30 cellular contexts compared by ENCODE assay signal in the genomic region with DNA sequence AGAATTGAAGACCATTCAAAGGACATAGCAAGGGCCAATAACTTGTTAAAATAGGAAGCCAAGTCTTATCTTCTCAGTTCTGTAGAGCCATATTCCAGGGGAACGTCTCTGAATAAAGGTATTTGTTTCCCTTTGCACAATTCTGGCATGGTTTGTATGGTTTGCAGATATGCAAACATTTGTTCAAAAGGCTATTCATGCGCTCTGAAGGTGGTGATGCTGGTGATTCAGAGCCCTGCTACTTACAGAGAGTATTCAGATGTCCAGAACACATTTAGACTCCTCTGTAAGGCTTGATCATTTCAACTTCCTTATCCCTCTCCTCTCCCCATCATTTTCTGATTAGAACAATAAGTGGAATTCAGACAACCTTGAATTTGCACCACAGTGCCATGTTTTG. TPM values are rescaled to one million over a fixed set of nuclear protein-coding genes. Genes with fewer than 3 reads are reported as not detected.
DNase-seq lines count a peak whose midpoint lies in the region; ATAC-seq, FAIRE-seq and TF ChIP-seq lines count a peak whose summit lies in the region.
"Had no signal": no experiment of that assay in that cellular context is flagged by ENCODE, and none has a peak within 500 bp of the region (broad histone marks: within the 10 kb centered on the region; RNA-seq: fewer than 3 reads in every experiment).

No MANE protein-coding gene starts in this region.

- H3K4ac ChIP-seq in trophoblast cell (ENCODE audit: low read depth, low read length), result no peak overlapping the region

- H3K9ac ChIP-seq in astrocyte (ENCODE audit: low read length), result no peak overlapping the region
- no peak overlapping the region for H3K9ac ChIP-seq in HepG2 (ENCODE audit: insufficient read depth, low read depth, low read length)
- no peak overlapping the region for H3K9ac ChIP-seq in trophoblast cell (ENCODE audit: low read length)

- H3K79me2 ChIP-seq in astrocyte (ENCODE audit: insufficient read depth, low read length) (no peaks in the 10 kb centered on the region), HepG2 (ENCODE audit: insufficient read depth, low read length) (no peaks in the 10 kb centered on the region), trophoblast cell (ENCODE audit: control insufficient read depth, insufficient read depth, low read length, poor library complexity) (no peaks in the 10 kb centered on the region)

- H2AFZ ChIP-seq in astrocyte (ENCODE audit: low read depth, low read length) (no peak overlapping the region), HepG2 (ENCODE audit: low read length) (no peak overlapping the region), trophoblast cell (ENCODE audit: insufficient read depth, low read length, poor library complexity) (no peak overlapping the region)

- H3K36me3 Mint-ChIP-seq in Calu3 (ENCODE audit: insufficient read depth, unreplicated experiment) (no peaks in the 10 kb centered on the region), astrocyte (ENCODE audit: low read depth, unreplicated experiment) (peaks cover 4% of the 10 kb centered on the region), glutamatergic neuron (ENCODE audit: unreplicated experiment) (peaks cover 5% of the 10 kb centered on the region)

- no peak overlapping the region for H3K14ac ChIP-seq in trophoblast cell (ENCODE audit: low read length)

- H3K27me3 ChIP-seq in astrocyte (ENCODE audit: insufficient read depth, low read length), result no peaks in the 10 kb centered on the region
- H3K27me3 ChIP-seq in HepG2 (ENCODE audit: control insufficient read depth in 1 of 2, insufficient read depth in 2 of 2, low read length in 2 of 2), result 0 out of 5 replicates have a peak, but pooled peaks cover 2 to 6% of the 10 kb centered on the region in 2 experiments
- H3K27me3 ChIP-seq in trophoblast cell (ENCODE audit: insufficient read depth, low read length), result no peaks in the 10 kb centered on the region
- no peaks in the 10 kb centered on the region for H3K27me3 ChIP-seq in upper lobe of right lung
- H3K27me3 ChIP-seq: adrenal gland, SJSA1, testis, uterus had no signal

- no peak overlapping the region for H3K18ac ChIP-seq in trophoblast cell (ENCODE audit: low read length)

- no peak overlapping the region for H3K27ac Mint-ChIP-seq in Calu3 (ENCODE audit: unreplicated experiment)
- H3K27ac Mint-ChIP-seq in astrocyte (ENCODE audit: unreplicated experiment), result no peak overlapping the region
- no peak overlapping the region for H3K27ac Mint-ChIP-seq in glutamatergic neuron (ENCODE audit: unreplicated experiment)
- H3K27ac Mint-ChIP-seq: activated naive CD4-positive, alpha-beta T cell treated with anti-CD3 and anti-CD28 coated beads, Interleukin-2, amount 10 ng/mL, durations not matched to agents 7 days and 5 days; activated T-helper 17 cell treated with anti-CD3 and anti-CD28 coated beads, Interleukin-2, amount 50 U/mL, for 72 hours; IgD-negative memory B cell had no signal

- H3K4me2 ChIP-seq in astrocyte (ENCODE audit: low read length) (no peak overlapping the region), HepG2 (ENCODE audit: low read depth, low read length) (no peak overlapping the region), trophoblast cell (ENCODE audit: low read length) (no peak overlapping the region)

- H2AK5ac ChIP-seq in trophoblast cell (ENCODE audit: low read length), result no peak overlapping the region

- H3K79me1 ChIP-seq in trophoblast cell (ENCODE audit: low read length), result no peaks in the 10 kb centered on the region

- DNase-seq in Calu3 (peak; percentile 1), NCI-H146 treated with DMSO at 0.1 percent for 48 hours (lab: John Stamatoyannopoulos, UW; ENCODE audit: unreplicated experiment) (peak; percentile 60), astrocyte (ENCODE audit: low read depth) (peak; percentile 30), HepG2 (ENCODE audit: low spot score) (peak; percentile 46), trophoblast cell (no peak), upper lobe of right lung (no peak), glutamatergic neuron (no peak)
- DNase-seq: activated CD4-positive, alpha-beta T cell treated with anti-CD3 and anti-CD28 coated beads for 48 hours; activated naive CD4-positive, alpha-beta T cell treated with anti-CD3 and anti-CD28 coated beads, Interleukin-2, amount 10 ng/mL, durations not matched to agents 7 days and 5 days; adrenal gland; effector CD8-positive, alpha-beta T cell; mesendoderm; NCI-H1930; NCI-H345; NCI-H82; right cardiac atrium; RPMI8226; stimulated activated CD4-positive, alpha-beta T cell treated with anti-CD3 and anti-CD28 coated beads, Interleukin-1b, Interleukin-23, amount 100 ng/mL, for 48 hours; stimulated activated naive CD8-positive, alpha-beta T cell treated with anti-CD3 and anti-CD28 coated beads, Interleukin-15, Interleukin-2, amounts not matched to agents 100 U/mL and 50 U/mL, for 24 hours; T1000; testis; uterus had no signal

- TF ChIP-seq EP300 in HepG2 (IDR thresholded peaks at IDR 0.05; ENCODE audit: low read depth in 2 of 2, low read length in 2 of 2) (no peak), HepG2 (CRISPR knock-in tag; IDR thresholded peaks at IDR 0.05; ENCODE audit: borderline replicate concordance) (no peak)

- no peaks in the 10 kb centered on the region for H3K4me1 ChIP-seq in astrocyte (ENCODE audit: insufficient read depth, low read length)
- H3K4me1 ChIP-seq in HepG2 (ENCODE audit: insufficient read depth, low read length), result peaks cover 14% of the 10 kb centered on the region
- no peaks in the 10 kb centered on the region for H3K4me1 ChIP-seq in trophoblast cell (ENCODE audit: control insufficient read depth in 1 of 2, insufficient read depth in 2 of 2, low read length in 2 of 2)
- H3K4me1 ChIP-seq in upper lobe of right lung, result no peaks in the 10 kb centered on the region
- H3K4me1 ChIP-seq: adrenal gland, SJSA1, testis, uterus had no signal

- H3K36me3 ChIP-seq in astrocyte (ENCODE audit: insufficient read depth, low read length) (no peaks in the 10 kb centered on the region), HepG2 (replicated peaks in 1 of 2; ENCODE audit: control insufficient read depth in 1 of 2, insufficient read depth in 2 of 2, low read length in 2 of 2) (no peaks in the 10 kb centered on the region), trophoblast cell (ENCODE audit: control insufficient read depth in 1 of 2, insufficient read depth in 2 of 2, low read length in 2 of 2) (peaks cover 25 to 65% of the 10 kb centered on the region in 2 experiments), upper lobe of right lung (no peaks in the 10 kb centered on the region)
- H3K36me3 ChIP-seq: uterus had no signal

- H3K23ac ChIP-seq in trophoblast cell (ENCODE audit: low read length), result no peak overlapping the region

- no peaks in the 10 kb centered on the region for H3K9me3 Mint-ChIP-seq in Calu3 (ENCODE audit: low read depth, unreplicated experiment)
- no peaks in the 10 kb centered on the region for H3K9me3 Mint-ChIP-seq in astrocyte (ENCODE audit: unreplicated experiment)
- H3K9me3 Mint-ChIP-seq in glutamatergic neuron (ENCODE audit: unreplicated experiment), result no peaks in the 10 kb centered on the region
- H3K9me3 Mint-ChIP-seq: activated naive CD4-positive, alpha-beta T cell treated with anti-CD3 and anti-CD28 coated beads, Interleukin-2, amount 10 ng/mL, durations not matched to agents 7 days and 5 days; activated T-helper 17 cell treated with anti-CD3 and anti-CD28 coated beads, Interleukin-2, amount 50 U/mL, for 72 hours; IgD-negative memory B cell had no signal

- no peak overlapping the region for H2BK120ac ChIP-seq in trophoblast cell (ENCODE audit: insufficient read depth, low read length, poor library complexity)

- no peak overlapping the region for H3K4me3 ChIP-seq in astrocyte (ENCODE audit: insufficient read depth, low read depth, low read length)
- H3K4me3 ChIP-seq in HepG2 (replicated peaks in 1 of 3; ENCODE audit: insufficient read depth in 1 of 3, low read depth in 2 of 3, low read length in 3 of 3), result no peak overlapping the region
- H3K4me3 ChIP-seq in trophoblast cell (ENCODE audit: low read depth, low read length), result no peak overlapping the region
- no peak overlapping the region for H3K4me3 ChIP-seq in upper lobe of right lung
- H3K4me3 ChIP-seq: adrenal gland, SJSA1, testis, uterus had no signal

- H4K12ac ChIP-seq in trophoblast cell (ENCODE audit: low read depth, low read length), result no peak overlapping the region

- TF ChIP-seq POLR2A in HepG2 (IDR thresholded peaks at IDR 0.05; ENCODE audit: insufficient read depth in 1 of 2, low read depth in 2 of 2, low read length in 2 of 2), result no peak

- CTCF ChIA-PET in Calu3 (lab: Charles Lee) (no interaction called here), HepG2 (lab: Yijun Ruan, JAX; ENCODE audit: low intra/inter-chr PET ratio, low total read pairs) (no interaction called here)

- H4K8ac ChIP-seq in trophoblast cell (ENCODE audit: low read depth, low read length), result no peak overlapping the region

- H3K27me3 Mint-ChIP-seq in Calu3 (ENCODE audit: unreplicated experiment), result peaks cover 22% of the 10 kb centered on the region
- no peaks in the 10 kb centered on the region for H3K27me3 Mint-ChIP-seq in astrocyte (ENCODE audit: low read depth, unreplicated experiment)
- H3K27me3 Mint-ChIP-seq in glutamatergic neuron (ENCODE audit: unreplicated experiment), result no peaks in the 10 kb centered on the region
- H3K27me3 Mint-ChIP-seq: activated naive CD4-positive, alpha-beta T cell treated with anti-CD3 and anti-CD28 coated beads, Interleukin-2, amount 10 ng/mL, durations not matched to agents 7 days and 5 days; activated T-helper 17 cell treated with anti-CD3 and anti-CD28 coated beads, Interleukin-2, amount 50 U/mL, for 72 hours; IgD-negative memory B cell had no signal

- TF ChIP-seq CTCF in Calu3 (IDR thresholded peaks at IDR 0.05; ENCODE audit: unreplicated experiment), result no peak
- TF ChIP-seq CTCF in astrocyte (IDR thresholded peaks at IDR 0.05; ENCODE audit: insufficient read depth, low read depth, low read length), result no peak
- TF ChIP-seq CTCF in HepG2 (CRISPR knock-in tag; IDR thresholded peaks at IDR 0.05), result no peak
- TF ChIP-seq CTCF in upper lobe of right lung (IDR thresholded peaks at IDR 0.05), result no peak
- no peak for TF ChIP-seq CTCF in glutamatergic neuron (IDR thresholded peaks at IDR 0.05; ENCODE audit: partially characterized antibody, unreplicated experiment)

- H3K27ac ChIP-seq in astrocyte (ENCODE audit: low read depth, low read length), result no peak overlapping the region
- H3K27ac ChIP-seq in HepG2 (ENCODE audit: extremely low read length, insufficient read depth, low read length), result no peak overlapping the region
- H3K27ac ChIP-seq in trophoblast cell (ENCODE audit: low read depth, low read length), result no peak overlapping the region
- H3K27ac ChIP-seq in upper lobe of right lung, result no peak overlapping the region
- H3K27ac ChIP-seq: adrenal gland, SJSA1, testis, uterus had no signal

- no peaks in the 10 kb centered on the region for H3K9me3 ChIP-seq in astrocyte (ENCODE audit: insufficient read depth, low read depth, low read length)
- no peaks in the 10 kb centered on the region for H3K9me3 ChIP-seq in HepG2 (ENCODE audit: low read length)
- no peaks in the 10 kb centered on the region for H3K9me3 ChIP-seq in trophoblast cell (ENCODE audit: insufficient read depth, low read depth, low read length)
- no peaks in the 10 kb centered on the region for H3K9me3 ChIP-seq in upper lobe of right lung
- H3K9me3 ChIP-seq: adrenal gland, SJSA1, testis, uterus had no signal

- POLR2A ChIA-PET in HepG2 (lab: Yijun Ruan, JAX), result no interaction called here

- H3K4me3 Mint-ChIP-seq in Calu3 (ENCODE audit: low read depth, unreplicated experiment) (no peak overlapping the region), astrocyte (ENCODE audit: unreplicated experiment) (no peak overlapping the region), glutamatergic neuron (ENCODE audit: unreplicated experiment) (no peak overlapping the region)
- H3K4me3 Mint-ChIP-seq: activated naive CD4-positive, alpha-beta T cell treated with anti-CD3 and anti-CD28 coated beads, Interleukin-2, amount 10 ng/mL, durations not matched to agents 7 days and 5 days; activated T-helper 17 cell treated with anti-CD3 and anti-CD28 coated beads, Interleukin-2, amount 50 U/mL, for 72 hours; IgD-negative memory B cell had no signal

- no peak for FAIRE-seq in astrocyte (lab: Jason Lieb, UNC)
- no peak for FAIRE-seq in HepG2 (lab: Jason Lieb, UNC)
- FAIRE-seq: bronchial epithelial cell, colon had no signal

- no peak overlapping the region for H4K91ac ChIP-seq in trophoblast cell (ENCODE audit: low read depth, low read length)

- H2BK5ac ChIP-seq in trophoblast cell (ENCODE audit: low read depth, low read length, poor library complexity), result no peak overlapping the region

- H4K20me1 ChIP-seq in astrocyte (ENCODE audit: insufficient read depth, low read length) (no peaks in the 10 kb centered on the region), HepG2 (ENCODE audit: insufficient read depth, low read length) (no peaks in the 10 kb centered on the region)

- intact Hi-C loops in Calu3 (cut with micrococcal nuclease; ENCODE audit: unreplicated experiment), result no loop called here
- intact Hi-C loops in HepG2 (cut with micrococcal nuclease; ENCODE audit: unreplicated experiment), result no loop called here
- intact Hi-C loops in upper lobe of right lung (cut with DNase I), result no loop called here

- BruUV-seq in Calu3 (replicated peaks; lab: Mats Ljungman, UMichigan), result no TSS peak
- BruUV-seq in HepG2 (replicated peaks; lab: Mats Ljungman, UMichigan), result no TSS peak

- WGBS in HepG2 (ENCODE audit: low lambda C conversion rate), result 4% methylated on average over 2 of the region's 2 CpGs
- WGBS in trophoblast cell (ENCODE audit: extremely low coverage, insufficient coverage, insufficient read length), result no CpG with 5 or more reads among the region's 2 CpGs

- in situ Hi-C loops in HepG2 (cut with HindIII; ENCODE audit: extremely low pct_ligation_motif_present, low pct_unique_long_range_greater_than_20kb), result no loop called here

- H2BK12ac ChIP-seq in trophoblast cell (ENCODE audit: low read length), result no peak overlapping the region

- no peaks in the 10 kb centered on the region for H3K4me1 Mint-ChIP-seq in Calu3 (ENCODE audit: low read depth, unreplicated experiment)
- H3K4me1 Mint-ChIP-seq in astrocyte (ENCODE audit: low read depth, unreplicated experiment), result no peaks in the 10 kb centered on the region
- H3K4me1 Mint-ChIP-seq in glutamatergic neuron (ENCODE audit: low read depth, unreplicated experiment), result peaks cover 1% of the 10 kb centered on the region
- H3K4me1 Mint-ChIP-seq: activated naive CD4-positive, alpha-beta T cell treated with anti-CD3 and anti-CD28 coated beads, Interleukin-2, amount 10 ng/mL, durations not matched to agents 7 days and 5 days; activated T-helper 17 cell treated with anti-CD3 and anti-CD28 coated beads, Interleukin-2, amount 50 U/mL, for 72 hours; IgD-negative memory B cell had no signal

- no peak for TF ChIP-seq RAD21 in HepG2 (CRISPR knock-in tag; IDR thresholded peaks at IDR 0.05)

- ATAC-seq in HepG2 (peak; percentile 65), HG03280 (IDR thresholded peaks at IDR 0.05; ENCODE audit: unreplicated experiment) (no peak), upper lobe of right lung (no peak)
- ATAC-seq: activated T-helper 17 cell treated with anti-CD3 and anti-CD28 coated beads, Interleukin-2, amount 50 U/mL, for 72 hours; HCT116; left lobe of liver; right cardiac atrium; stimulated activated naive CD8-positive, alpha-beta T cell treated with anti-CD3 and anti-CD28 coated beads, Interleukin-15, Interleukin-2, amounts not matched to agents 100 U/mL and 50 U/mL, for 24 hours had no signal

RNA-seq across cellular contexts. Expression of gene SLC4A8, which starts 35.9 kb away (rescaled TPM):
- total RNA-seq in Calu3 (2022), result 0.76 and 1.1 TPM in 2 replicates
- 5.1 and 5.5 TPM in 2 replicates for total RNA-seq in astrocyte
- total RNA-seq in HepG2 (2016; rRNA removed; fragmentation: Illumina TruSeq; extraction: Trizol), result 0.07 TPM in 1 of 2 replicates, not detected in the other
- total RNA-seq in HepG2 (2016; cell fraction: cytosol; rRNA removed; fragmentation: Illumina TruSeq; extraction: Trizol; ENCODE audit: low read depth), result not detected in 2 replicates
- total RNA-seq in HepG2 (2016; cell fraction: insoluble cytoplasmic fraction; rRNA removed; fragmentation: Illumina TruSeq; extraction: Trizol), result 0.06 and 0.10 TPM in 2 replicates
- not detected in 2 replicates for total RNA-seq in HepG2 (2016; cell fraction: membrane; rRNA removed; fragmentation: Illumina TruSeq; extraction: Trizol)
- total RNA-seq in HepG2 (2016; cell fraction: nucleus; rRNA removed; fragmentation: Illumina TruSeq; extraction: Trizol), result 0.34 TPM in 1 of 2 replicates, not detected in the other
- polyA plus RNA-seq in HepG2 (2011; rRNA removed), result under 0.01 and 0.01 TPM in 2 replicates
- polyA plus RNA-seq in HepG2 (2011; cell fraction: cytosol; rRNA removed), result 0.17 TPM in 1 of 2 replicates, not detected in the other
- 0.17 and 0.19 TPM in 2 replicates for polyA plus RNA-seq in HepG2 (2011; cell fraction: nucleus; rRNA removed)
- polyA plus RNA-seq in HepG2 (2012), result 0.05 TPM in 2 replicates
- not detected in 2 replicates for polyA plus RNA-seq in HepG2 (2016; cell fraction: cytosol; fragmentation: Illumina TruSeq; extraction: Trizol; ENCODE audit: low read depth)
- not detected in 2 replicates for polyA plus RNA-seq in HepG2 (2016; cell fraction: insoluble cytoplasmic fraction; fragmentation: Illumina TruSeq; extraction: Trizol; ENCODE audit: low read depth)
- polyA plus RNA-seq in HepG2 (2016; cell fraction: membrane; fragmentation: Illumina TruSeq; extraction: Trizol; ENCODE audit: low read depth), result not detected in 2 replicates
- not detected in 2 replicates for polyA plus RNA-seq in HepG2 (2016; cell fraction: nucleus; fragmentation: Illumina TruSeq; extraction: Trizol; ENCODE audit: insufficient read depth, low read depth)
- polyA minus RNA-seq in HepG2 (2011; rRNA and poly(A)+ RNA removed; ENCODE audit: low replicate concordance), result not detected in 2 replicates
- polyA minus RNA-seq in HepG2 (2011; cell fraction: cytosol; rRNA and poly(A)+ RNA removed), result not detected in 2 replicates
- 0.13 and 0.37 TPM in 2 replicates for polyA minus RNA-seq in HepG2 (2011; cell fraction: nucleus; rRNA and poly(A)+ RNA removed)
- 46.9 and 48.0 TPM in 2 replicates for polyA plus RNA-seq in trophoblast cell (2013)
- total RNA-seq in upper lobe of right lung, result 2.5 TPM
- 80.0 TPM for total RNA-seq in glutamatergic neuron (ENCODE audit: unreplicated experiment)

Comparison
In these comparisons a context has a peak if more than half of its experiments do, and no peak if none do; other contexts are left out.
1. DNase-seq: peak in Calu3 (single experiment), NCI-H146 treated with DMSO at 0.1 percent for 48 hours (single experiment), astrocyte (single experiment) and HepG2 (single experiment); none in trophoblast cell (0 of 2), upper lobe of right lung (single experiment) and glutamatergic neuron (single experiment).
2. RNA of gene SLC4A8, which starts 35.9 kb away (total RNA-seq): 80.0 TPM in glutamatergic neuron (single experiment); 5.1 to 5.5 TPM in astrocyte, 2.5 TPM in upper lobe of right lung (single experiment), 0.76 to 1.1 TPM in Calu3 and 0.06 to 0.34 TPM in HepG2; every median in the first group is over 10 times any median in the second.